9 cellular contexts compared by ENCODE assay signal in the genomic region with DNA sequence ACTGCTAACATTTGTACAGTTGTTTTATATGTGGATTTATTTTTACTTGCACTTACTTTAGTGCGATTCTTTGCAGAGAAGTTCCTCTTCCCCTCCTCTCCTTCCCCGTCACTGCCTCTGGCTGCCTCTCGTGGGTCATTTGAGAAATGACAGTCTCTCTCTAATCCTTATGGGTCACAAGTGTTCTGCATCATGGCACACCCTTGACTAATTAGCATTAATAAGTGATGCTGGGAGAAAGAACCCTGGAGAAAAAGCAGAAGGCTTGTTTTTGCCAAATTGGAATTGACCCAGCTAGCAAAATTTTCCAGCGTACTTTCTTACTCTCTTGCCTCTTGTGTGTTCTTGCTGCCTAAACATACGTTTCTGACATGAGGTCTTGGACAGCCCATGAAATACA.
DNase-seq lines count a peak whose midpoint lies in the region; ATAC-seq and TF ChIP-seq lines count a peak whose summit lies in the region.
"Had no signal": no experiment of that assay in that cellular context is flagged by ENCODE, and none has a peak within 500 bp of the region (broad histone marks: within the 10 kb centered on the region; RNA-seq: fewer than 3 reads in every experiment).

No MANE protein-coding gene starts in this region.

- H3K9ac ChIP-seq in Karpas-422 (ENCODE audit: low read length), result no peak overlapping the region

- H3K9me2 ChIP-seq in Karpas-422 (replicated peaks; ENCODE audit: insufficient read depth, low read length), result no peaks in the 10 kb centered on the region

- peaks cover 18% of the 10 kb centered on the region for H3K4me1 Mint-ChIP-seq in CD14-positive monocyte
- H3K4me1 Mint-ChIP-seq in chondrocyte (ENCODE audit: low read depth), result peaks cover 24% of the 10 kb centered on the region

- peak; percentile 29 for TF ChIP-seq CTCF in CD14-positive monocyte (IDR thresholded peaks at IDR 0.05)
- no peak for TF ChIP-seq CTCF in chondrocyte (IDR thresholded peaks at IDR 0.05)

- no peak overlapping the region for H2AFZ ChIP-seq in Karpas-422 (ENCODE audit: low read length)

- H3K4me3 ChIP-seq in Karpas-422 (ENCODE audit: low read length), result no peak overlapping the region

- no peaks in the 10 kb centered on the region for H3K79me2 ChIP-seq in Karpas-422 (ENCODE audit: low read length)

- ATAC-seq in HG03520 (IDR thresholded peaks at IDR 0.05; ENCODE audit: unreplicated experiment) (no peak), HG03175 (IDR thresholded peaks at IDR 0.05; ENCODE audit: unreplicated experiment) (no peak)

- H3K27me3 Mint-ChIP-seq in CD14-positive monocyte (ENCODE audit: low read depth in 3 of 3) (peaks cover 0 to 2% (median 0%) of the 10 kb centered on the region in 3 donors), chondrocyte (ENCODE audit: low read depth) (no peaks in the 10 kb centered on the region)

- no peaks in the 10 kb centered on the region for H3K4me1 ChIP-seq in Karpas-422 (ENCODE audit: low read length)

- no peaks in the 10 kb centered on the region for H3K9me3 ChIP-seq in Karpas-422 (ENCODE audit: low read length)

- no peak overlapping the region for H3K4me2 ChIP-seq in Karpas-422 (ENCODE audit: low read depth, low read length, poor library complexity, severe bottlenecking)

- peak overlapping the region in 6 of 7 donors; percentile 9 to 71 (median 56) for H3K27ac Mint-ChIP-seq in CD14-positive monocyte
- peak overlapping the region; percentile 74 for H3K27ac Mint-ChIP-seq in chondrocyte (ENCODE audit: unreplicated experiment)

- H3K36me3 Mint-ChIP-seq in CD14-positive monocyte, result no peaks in the 10 kb centered on the region
- H3K36me3 Mint-ChIP-seq in chondrocyte (ENCODE audit: low read depth), result no peaks in the 10 kb centered on the region

- H3K27me3 ChIP-seq in Karpas-422 (ENCODE audit: low read length), result no peaks in the 10 kb centered on the region

- H3K36me3 ChIP-seq in Karpas-422 (ENCODE audit: insufficient read depth, low read length), result no peaks in the 10 kb centered on the region

- peak; percentile 71 for DNase-seq in CD14-positive monocyte (ENCODE audit: low spot score)
- DNase-seq in Karpas-422, result peak; percentile 49
- no peak for DNase-seq in chondrocyte (ENCODE audit: low spot score)
- peak; percentile 24 for DNase-seq in midbrain (lab: John Stamatoyannopoulos, UW)
- no peak for DNase-seq in NK-92 treated with Interleukin-12 subunit alpha and Interleukin-12 subunit beta, amount 100 ng/mL, for 24 hours (lab: John Stamatoyannopoulos, UW)
- DNase-seq in NCI-H2081 treated with DMSO at 0.1 percent for 48 hours (lab: John Stamatoyannopoulos, UW), result no peak

- H3K4me3 Mint-ChIP-seq in CD14-positive monocyte (no peak overlapping the region), chondrocyte (ENCODE audit: unreplicated experiment) (no peak overlapping the region)

- H4K20me1 ChIP-seq in Karpas-422 (ENCODE audit: insufficient read depth, low read depth, low read length), result no peaks in the 10 kb centered on the region

- no peak overlapping the region for H3K27ac ChIP-seq in Karpas-422 (ENCODE audit: low read length)
- H3K27ac ChIP-seq: HL-60 had no signal

- no peaks in the 10 kb centered on the region for H3K9me3 Mint-ChIP-seq in CD14-positive monocyte
- no peaks in the 10 kb centered on the region for H3K9me3 Mint-ChIP-seq in chondrocyte (ENCODE audit: low read depth)

- intact Hi-C loops in CD14-positive monocyte (cut with micrococcal nuclease), result loop anchor here in 1 of 2 donors (10.0 kb wide), 1 partner anchor 346 kb away; no protein-coding TSS in a partner anchor

Comparison
In these comparisons a context has a peak if more than half of its experiments do, and no peak if none do; other contexts are left out.
1. DNase-seq: peak in CD14-positive monocyte (single experiment), Karpas-422 (single experiment) and midbrain (single experiment); none in chondrocyte (single experiment), NK-92 treated with Interleukin-12 subunit alpha and Interleukin-12 subunit beta, amount 100 ng/mL, for 24 hours (single experiment) and NCI-H2081 treated with DMSO at 0.1 percent for 48 hours (single experiment).